ENCODE assay signal across 2 cellular contexts in genomic region chr17:21375162-21375560, GRCh38.
TF ChIP-seq lines count a peak whose summit lies in the region.

No MANE protein-coding gene starts in this region.

TF ChIP-seq in WTC11, 78 proteins besides CTCF, POLR2A, EP300 and RAD21 (continued from another document and continues in another):
- TF ChIP-seq USF2 (CRISPR knock-in tag; IDR thresholded peaks at IDR 0.05) (no peak), ETV6 (CRISPR knock-in tag; IDR thresholded peaks at IDR 0.05) (no peak), PRDM15 (CRISPR knock-in tag; IDR thresholded peaks at IDR 0.05) (no peak), E2F1 (CRISPR knock-in tag; IDR thresholded peaks at IDR 0.05) (no peak), USF1 (CRISPR knock-in tag; IDR thresholded peaks at IDR 0.05) (no peak), ZNF281 (CRISPR knock-in tag; IDR thresholded peaks at IDR 0.05) (no peak), NFATC4 (CRISPR knock-in tag; IDR thresholded peaks at IDR 0.05) (no peak), GTF2I (CRISPR knock-in tag; conservative IDR thresholded peaks at IDR 0.05) (no peak), ERG (CRISPR knock-in tag; IDR thresholded peaks at IDR 0.05) (no peak), ZNF512 (CRISPR knock-in tag; IDR thresholded peaks at IDR 0.05; ENCODE audit: borderline replicate concordance) (no peak)

TF ChIP-seq in HepG2, 621 proteins besides CTCF, POLR2A, EP300 and RAD21 (continued from another document):
- no peak for TF ChIP-seq RERE (CRISPR knock-in tag; IDR thresholded peaks at IDR 0.05; ENCODE audit: low read depth)
- no peak for TF ChIP-seq ZNF251 (CRISPR knock-in tag; IDR thresholded peaks at IDR 0.05)
- no peak for TF ChIP-seq KAT2B (IDR thresholded peaks at IDR 0.05; ENCODE audit: borderline replicate concordance, low read depth, low read length)
- no peak for TF ChIP-seq CBX2 (IDR thresholded peaks at IDR 0.05; ENCODE audit: low read depth, low read length)
- TF ChIP-seq CBX2 (CRISPR knock-in tag; IDR thresholded peaks at IDR 0.05; ENCODE audit: low read depth) = no peak
- no peak for TF ChIP-seq ZNF576 (CRISPR knock-in tag; IDR thresholded peaks at IDR 0.05)
- TF ChIP-seq ELF4 (CRISPR knock-in tag; IDR thresholded peaks at IDR 0.05; ENCODE audit: borderline replicate concordance) = no peak
- TF ChIP-seq KDM5A (IDR thresholded peaks at IDR 0.05; ENCODE audit: borderline replicate concordance, low read length) = no peak
- TF ChIP-seq RORA (CRISPR knock-in tag; IDR thresholded peaks at IDR 0.05) = no peak
